7 cellular contexts compared by ENCODE assay signal in the genomic region with DNA sequence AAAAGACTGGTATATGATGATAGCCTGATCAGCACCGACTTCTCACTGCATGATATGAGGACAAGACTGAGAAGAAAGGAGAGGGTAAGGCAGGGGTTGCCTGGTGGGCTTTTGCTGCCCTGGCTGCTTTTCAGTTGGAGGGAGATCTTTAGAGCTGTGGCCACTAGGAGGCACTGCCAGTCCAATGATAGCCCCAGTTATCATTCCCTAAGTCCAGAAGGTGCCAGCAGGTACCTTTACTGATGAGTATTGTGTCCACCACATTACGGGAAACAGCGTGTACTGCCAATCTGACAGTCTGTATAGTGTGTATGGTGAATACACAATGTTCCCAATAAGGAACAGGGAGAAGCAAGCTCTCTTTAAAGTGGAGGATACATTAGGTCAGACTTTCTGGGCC.
DNase-seq lines count a peak whose midpoint lies in the region; ATAC-seq and TF ChIP-seq lines count a peak whose summit lies in the region.

No MANE protein-coding gene starts in this region.

- no peaks in the 10 kb centered on the region for H3K36me3 Mint-ChIP-seq in stimulated activated naive B cell treated with anti-CD40 and anti-IgM and Interleukin-4, amounts not matched to agents 10 μg/mL and 1 μg/mL and 100 μg/mL, for 72 hours

- peaks cover 30 to 73% of the 10 kb centered on the region in 2 donors for H3K27me3 Mint-ChIP-seq in stimulated activated naive B cell treated with anti-CD40 and anti-IgM and Interleukin-4, amounts not matched to agents 10 μg/mL and 1 μg/mL and 100 μg/mL, for 72 hours

- peak; percentile 60 for TF ChIP-seq CTCF in fibroblast of mammary gland (conservative IDR thresholded peaks at IDR 0.05; ENCODE audit: control insufficient read depth, insufficient read depth, low read depth, low read length)

- H3K4me1 Mint-ChIP-seq in stimulated activated naive B cell treated with anti-CD40 and anti-IgM and Interleukin-4, amounts not matched to agents 10 μg/mL and 1 μg/mL and 100 μg/mL, for 72 hours, result peaks cover 7 to 9% of the 10 kb centered on the region in 2 donors

- H3K4me3 ChIP-seq in fibroblast of mammary gland (ENCODE audit: control insufficient read depth, low read depth, low read length), result no peak overlapping the region

- DNase-seq in GM03348 (ENCODE audit: low spot score), result peak; percentile 24
- DNase-seq in NCI-H82 treated with DMSO at 0.1 percent for 48 hours (lab: John Stamatoyannopoulos, UW; ENCODE audit: unreplicated experiment), result peak; percentile 80
- DNase-seq in fibroblast of mammary gland (ENCODE audit: low read depth), result peak; percentile 35
- no peak for DNase-seq in stimulated activated naive B cell treated with anti-CD40 and anti-IgM and Interleukin-4, amounts not matched to agents 10 μg/mL and 1 μg/mL and 100 μg/mL, for 72 hours
- no peak for DNase-seq in GOT3 (lab: John Stamatoyannopoulos, UW)

- peaks cover 4 to 5% of the 10 kb centered on the region in 2 donors for H3K9me3 Mint-ChIP-seq in stimulated activated naive B cell treated with anti-CD40 and anti-IgM and Interleukin-4, amounts not matched to agents 10 μg/mL and 1 μg/mL and 100 μg/mL, for 72 hours

- H3K4me3 Mint-ChIP-seq in stimulated activated naive B cell treated with anti-CD40 and anti-IgM and Interleukin-4, amounts not matched to agents 10 μg/mL and 1 μg/mL and 100 μg/mL, for 72 hours, result no peak overlapping the region

- ATAC-seq in HG02798 (IDR thresholded peaks at IDR 0.05; ENCODE audit: poor library complexity, unreplicated experiment) (peak; percentile 61), GM19467 (IDR thresholded peaks at IDR 0.05; ENCODE audit: unreplicated experiment) (no peak)
- ATAC-seq in stimulated activated naive B cell treated with anti-CD40 and anti-IgM and Interleukin-4, amounts not matched to agents 10 μg/mL and 1 μg/mL and 100 μg/mL, for 72 hours (replicated peaks), result peak; percentile 65 to 72

- no peak overlapping the region for H3K27ac Mint-ChIP-seq in stimulated activated naive B cell treated with anti-CD40 and anti-IgM and Interleukin-4, amounts not matched to agents 10 μg/mL and 1 μg/mL and 100 μg/mL, for 72 hours

Comparison
In these comparisons a context has a peak if more than half of its experiments do, and no peak if none do; other contexts are left out.
1. DNase-seq: peak in GM03348 (single experiment), NCI-H82 treated with DMSO at 0.1 percent for 48 hours (single experiment) and fibroblast of mammary gland (single experiment); none in stimulated activated naive B cell treated with anti-CD40 and anti-IgM and Interleukin-4, amounts not matched to agents 10 μg/mL and 1 μg/mL and 100 μg/mL, for 72 hours (single experiment) and GOT3 (single experiment).